ENCODE assay signal across 16 cellular contexts in genomic region chr11:37747121-37747520, GRCh38.
DNase-seq lines count a peak whose midpoint lies in the region; ATAC-seq, FAIRE-seq and TF ChIP-seq lines count a peak whose summit lies in the region.
"Had no signal": no experiment of that assay in that cellular context is flagged by ENCODE, and none has a peak within 500 bp of the region (broad histone marks: within the 10 kb centered on the region; RNA-seq: fewer than 3 reads in every experiment).

No MANE protein-coding gene starts in this region.

- H3K27ac Mint-ChIP-seq in MCF 10A (ENCODE audit: low read depth, unreplicated experiment) (no peak overlapping the region), astrocyte (ENCODE audit: unreplicated experiment) (no peak overlapping the region)
- H3K27ac Mint-ChIP-seq: CD4-positive, CD25-positive, alpha-beta regulatory T cell; IgD-negative memory B cell had no signal

- peaks cover 8% of the 10 kb centered on the region for H3K9me3 Mint-ChIP-seq in MCF 10A (ENCODE audit: unreplicated experiment)
- H3K9me3 Mint-ChIP-seq in astrocyte (ENCODE audit: unreplicated experiment), result peaks cover 4% of the 10 kb centered on the region

- no peak for FAIRE-seq in astrocyte (lab: Jason Lieb, UNC)
- FAIRE-seq: GM12878, GM18507 had no signal

- H3K4me3 Mint-ChIP-seq in MCF 10A (ENCODE audit: unreplicated experiment) (no peak overlapping the region), astrocyte (ENCODE audit: unreplicated experiment) (no peak overlapping the region)
- H3K4me3 Mint-ChIP-seq: CD4-positive, CD25-positive, alpha-beta regulatory T cell; IgD-negative memory B cell had no signal

- intact Hi-C loops in mammary epithelial cell (cut with micrococcal nuclease), result no loop called here
- intact Hi-C loops in MCF 10A (cut with micrococcal nuclease), result no loop called here

- no peak overlapping the region for H3K4me3 ChIP-seq in mammary epithelial cell (replicated peaks in 1 of 3; ENCODE audit: insufficient read depth in 1 of 3, low read depth in 2 of 3, low read length in 3 of 3)
- no peak overlapping the region for H3K4me3 ChIP-seq in astrocyte (ENCODE audit: insufficient read depth, low read depth, low read length)
- H3K4me3 ChIP-seq in fibroblast of the aortic adventitia (ENCODE audit: low read depth, low read length), result no peak overlapping the region
- no peak overlapping the region for H3K4me3 ChIP-seq in MG63
- H3K4me3 ChIP-seq: BLaER1 treated with 17β-estradiol and CSF1 and Interleukin-3, amounts not matched to agents 10 nM and 100 nM; GM12878 had no signal

- H4K20me1 ChIP-seq in mammary epithelial cell (ENCODE audit: insufficient read depth, low read length), result no peaks in the 10 kb centered on the region
- no peaks in the 10 kb centered on the region for H4K20me1 ChIP-seq in astrocyte (ENCODE audit: insufficient read depth, low read length)
- H4K20me1 ChIP-seq: BLaER1 treated with 17β-estradiol and CSF1 and Interleukin-3, amounts not matched to agents 10 nM and 100 nM had no signal

- 98% methylated on average over 2 of the region's 2 CpGs for WGBS in mammary epithelial cell (ENCODE audit: low coverage, missing lambda C conversion rate)

- POLR2A ChIA-PET in MCF 10A (lab: Yijun Ruan, JAX), result no interaction called here

- H3K27ac ChIP-seq in mammary epithelial cell (ENCODE audit: insufficient read depth, low read depth, low read length), result no peak overlapping the region
- H3K27ac ChIP-seq in astrocyte (ENCODE audit: low read depth, low read length), result no peak overlapping the region
- H3K27ac ChIP-seq: BLaER1 treated with 17β-estradiol and CSF1 and Interleukin-3, amounts not matched to agents 10 nM and 100 nM had no signal

- no peaks in the 10 kb centered on the region for H3K79me2 ChIP-seq in mammary epithelial cell (ENCODE audit: insufficient read depth, low read length)
- no peaks in the 10 kb centered on the region for H3K79me2 ChIP-seq in astrocyte (ENCODE audit: insufficient read depth, low read length)

- in situ Hi-C loops in mammary epithelial cell (cut with MboI; ENCODE audit: low sequenced_read_pairs in 2 of 2), result no loop called here

- dilution Hi-C loops in mammary epithelial cell (cut with HindIII; ENCODE audit: low sequenced_read_pairs), result no loop called here

- H3K4me1 Mint-ChIP-seq in MCF 10A (ENCODE audit: insufficient read depth, unreplicated experiment) (no peaks in the 10 kb centered on the region), astrocyte (ENCODE audit: low read depth, unreplicated experiment) (peaks cover 16% of the 10 kb centered on the region)
- H3K4me1 Mint-ChIP-seq: CD4-positive, CD25-positive, alpha-beta regulatory T cell; IgD-negative memory B cell had no signal

- H3K9me3 ChIP-seq in mammary epithelial cell (replicated peaks; ENCODE audit: insufficient read depth, low read length) (peaks cover 3% of the 10 kb centered on the region), astrocyte (ENCODE audit: insufficient read depth, low read depth, low read length) (peaks cover 4% of the 10 kb centered on the region), MG63 (peaks cover 7% of the 10 kb centered on the region)
- H3K9me3 ChIP-seq: BLaER1 treated with 17β-estradiol and CSF1 and Interleukin-3, amounts not matched to agents 10 nM and 100 nM had no signal

- CTCF ChIA-PET in mammary epithelial cell (lab: Charles Lee; ENCODE audit: low non-redundant PET) (no interaction called here), MCF 10A (lab: Yijun Ruan, JAX) (interaction anchor here (1.5 kb wide), 1 partner anchor 10 kb away, joined by 4 read pairs; no protein-coding TSS in a partner anchor)

- TF ChIP-seq CTCF in mammary epithelial cell (conservative IDR thresholded peaks at IDR 0.05 in 1 of 2, IDR thresholded peaks at IDR 0.05 in 1 of 2; ENCODE audit: extremely low read depth in 1 of 2, insufficient read depth in 1 of 2, low read depth in 1 of 2, low read length in 2 of 2) (no peak), MCF 10A (IDR thresholded peaks at IDR 0.05; ENCODE audit: unreplicated experiment) (no peak), astrocyte (IDR thresholded peaks at IDR 0.05; ENCODE audit: insufficient read depth, low read depth, low read length) (no peak), fibroblast of the aortic adventitia (IDR thresholded peaks at IDR 0.05; ENCODE audit: insufficient read depth, low read length) (no peak)

- no peak for ATAC-seq in GM18858 (IDR thresholded peaks at IDR 0.05; ENCODE audit: unreplicated experiment)
- ATAC-seq: GM12878 had no signal

- no TSS peak for BruUV-seq in mammary epithelial cell (replicated peaks; lab: Mats Ljungman, UMichigan)
- BruUV-seq in MCF 10A (replicated peaks; lab: Mats Ljungman, UMichigan), result no TSS peak

- H3K27me3 ChIP-seq in mammary epithelial cell (ENCODE audit: insufficient read depth, low read length) (no peaks in the 10 kb centered on the region), astrocyte (ENCODE audit: insufficient read depth, low read length) (no peaks in the 10 kb centered on the region), MG63 (no peaks in the 10 kb centered on the region)
- H3K27me3 ChIP-seq: BLaER1 treated with 17β-estradiol and CSF1 and Interleukin-3, amounts not matched to agents 10 nM and 100 nM had no signal

- H3K36me3 Mint-ChIP-seq in MCF 10A (ENCODE audit: insufficient read depth, unreplicated experiment), result no peaks in the 10 kb centered on the region
- H3K36me3 Mint-ChIP-seq in astrocyte (ENCODE audit: low read depth, unreplicated experiment), result no peaks in the 10 kb centered on the region
- H3K36me3 Mint-ChIP-seq: CD4-positive, CD25-positive, alpha-beta regulatory T cell had no signal

- no peaks in the 10 kb centered on the region for H3K4me1 ChIP-seq in mammary epithelial cell (ENCODE audit: insufficient read depth, low read length)
- no peaks in the 10 kb centered on the region for H3K4me1 ChIP-seq in astrocyte (ENCODE audit: insufficient read depth, low read length)
- H3K4me1 ChIP-seq: BLaER1 treated with 17β-estradiol and CSF1 and Interleukin-3, amounts not matched to agents 10 nM and 100 nM had no signal

- H2AFZ ChIP-seq in mammary epithelial cell (ENCODE audit: low read depth, low read length), result peak overlapping the region; percentile 46
- no peak overlapping the region for H2AFZ ChIP-seq in astrocyte (ENCODE audit: low read depth, low read length)

- H3K4me2 ChIP-seq in mammary epithelial cell (ENCODE audit: insufficient read depth, low read depth, low read length), result no peak overlapping the region
- peak overlapping the region; percentile 1 for H3K4me2 ChIP-seq in astrocyte (ENCODE audit: low read length)
- H3K4me2 ChIP-seq: BLaER1 treated with 17β-estradiol and CSF1 and Interleukin-3, amounts not matched to agents 10 nM and 100 nM had no signal

- H3K36me3 ChIP-seq in mammary epithelial cell (ENCODE audit: insufficient read depth, low read length) (no peaks in the 10 kb centered on the region), astrocyte (ENCODE audit: insufficient read depth, low read length) (no peaks in the 10 kb centered on the region), MG63 (no peaks in the 10 kb centered on the region)
- H3K36me3 ChIP-seq: BLaER1 treated with 17β-estradiol and CSF1 and Interleukin-3, amounts not matched to agents 10 nM and 100 nM had no signal

- H3K27me3 Mint-ChIP-seq in MCF 10A (ENCODE audit: insufficient read depth, unreplicated experiment) (no peaks in the 10 kb centered on the region), astrocyte (ENCODE audit: low read depth, unreplicated experiment) (no peaks in the 10 kb centered on the region)
- H3K27me3 Mint-ChIP-seq: CD4-positive, CD25-positive, alpha-beta regulatory T cell; IgD-negative memory B cell had no signal

- H3K9ac ChIP-seq in mammary epithelial cell (ENCODE audit: insufficient read depth, low read length) (no peak overlapping the region), astrocyte (ENCODE audit: low read length) (no peak overlapping the region)
- H3K9ac ChIP-seq: BLaER1 treated with 17β-estradiol and CSF1 and Interleukin-3, amounts not matched to agents 10 nM and 100 nM had no signal

- DNase-seq in mammary epithelial cell, result no peak
- DNase-seq in MCF 10A (ENCODE audit: unreplicated experiment), result no peak
- peak; percentile 44 for DNase-seq in astrocyte (ENCODE audit: low read depth)
- DNase-seq in fibroblast of the aortic adventitia (ENCODE audit: low read depth), result peak; percentile 12
- DNase-seq in SKM-1 treated with dmso at 0.1 percent for 144 hours (lab: John Stamatoyannopoulos, UW; ENCODE audit: unreplicated experiment), result no peak
- DNase-seq in MG63, result no peak
- DNase-seq in GOT3 (lab: John Stamatoyannopoulos, UW), result no peak
- DNase-seq: 8988T; CD4-positive, CD25-positive, alpha-beta regulatory T cell; DMS 273 treated with DMSO at 0.1 percent for 48 hours; H7 had no signal

Comparison
In these comparisons a context has a peak if more than half of its experiments do, and no peak if none do; other contexts are left out.
1. DNase-seq: peak in astrocyte (single experiment) and fibroblast of the aortic adventitia (single experiment); none in mammary epithelial cell (single experiment), MCF 10A (single experiment), SKM-1 treated with dmso at 0.1 percent for 144 hours (single experiment), MG63 (single experiment) and GOT3 (single experiment).